9 cellular contexts compared by ENCODE assay signal in genomic region chr17:19100811-19101419, GRCh38. TPM values are rescaled to one million over a fixed set of nuclear protein-coding genes. Genes with fewer than 3 reads are reported as not detected.
DNase-seq lines count a peak whose midpoint lies in the region; ATAC-seq, FAIRE-seq and TF ChIP-seq lines count a peak whose summit lies in the region.
"Not testable (repeated sequence)": the region's sequence is repeated elsewhere in the genome, so short reads cannot be mapped to it uniquely, and the experiment has no call there.
"Had no signal": no experiment of that assay in that cellular context is flagged by ENCODE, and none has a peak within 500 bp of the region (broad histone marks: within the 10 kb centered on the region; RNA-seq: fewer than 3 reads in every experiment).

No MANE protein-coding gene starts in this region.

- DNase-seq in GM23338 (ENCODE audit: low spot score); Panc1 (ENCODE audit: low read depth, low spot score); GM12878 (ENCODE audit: low read depth, low spot score); memory B cell (ENCODE audit: low spot score in 2 of 2); upper lobe of right lung: not testable (repeated sequence)

- FAIRE-seq in GM12878 (lab: Jason Lieb, UNC), result not testable (repeated sequence)

- peak; percentile 81 for ATAC-seq in GM23338
- ATAC-seq in Panc1, result peak; percentile 53; the same call in 1 of the 2 replicates
- peak; percentile 64 for ATAC-seq in GM12878
- ATAC-seq in esophagus mucosa, result peak; percentile 29
- ATAC-seq in memory B cell (ENCODE audit: low read depth), result peak; percentile 37
- peak; percentile 45 for ATAC-seq in upper lobe of right lung

- POLR2A ChIA-PET in Panc1 (lab: Charles Lee); GM12878 (lab: Charles Lee): not testable (repeated sequence)

- H3K36me3 ChIP-seq in GM23338 (ENCODE audit: insufficient read depth); Panc1 (ENCODE audit: control insufficient read depth, insufficient read depth, low read length); GM12878 (ENCODE audit: control insufficient read depth in 2 of 2, insufficient read depth in 2 of 2, low read length in 1 of 2); upper lobe of right lung: not testable (repeated sequence)

- H3K4me1 ChIP-seq in GM23338 (ENCODE audit: insufficient read depth); Panc1 (ENCODE audit: control insufficient read depth, insufficient read depth, low read length); GM12878 (ENCODE audit: control insufficient read depth, insufficient read depth, low read length); upper lobe of right lung: not testable (repeated sequence)

- TSS peak; percentile 97 for BruUV-seq in Panc1 (replicated peaks; lab: Mats Ljungman, UMichigan)
- BruUV-seq in GM12878 (replicated peaks; lab: Mats Ljungman, UMichigan), result not testable (repeated sequence)

- in situ Hi-C loops in Panc1 (cut with HindIII; ENCODE audit: low pct_unique_long_range_greater_than_20kb, low sequenced_read_pairs); GM12878 (cut with MboI): not testable (repeated sequence)

- H3K4me3 ChIP-seq in GM23338; Panc1 (ENCODE audit: low read depth in 2 of 2, low read length in 2 of 2); GM12878; upper lobe of right lung: not testable (repeated sequence)

- WGBS in GM12878 (ENCODE audit: insufficient coverage, insufficient replicate concordance, low lambda C conversion rate, missing lambda C conversion rate), result no CpG with 5 or more reads among the region's 7 CpGs

- not testable (repeated sequence) for H3K9ac ChIP-seq in GM12878 (ENCODE audit: control insufficient read depth, insufficient read depth, low read length)

- H3K9me2 ChIP-seq in GM23338 (ENCODE audit: insufficient read depth), result not testable (repeated sequence)

- not testable (repeated sequence) for TF ChIP-seq RAD21 in GM12878 (IDR thresholded peaks at IDR 0.05; ENCODE audit: insufficient read depth, low read depth, low read length)

- H3K9me3 Mint-ChIP-seq in GM23338, memory B cell: not testable (repeated sequence)

- TF ChIP-seq EP300 in GM12878 (IDR thresholded peaks at IDR 0.05; ENCODE audit: borderline replicate concordance in 1 of 2, control insufficient read depth in 1 of 2, low read depth in 2 of 2, low read length in 2 of 2), result not testable (repeated sequence)

- not testable (repeated sequence) for H3K27me3 ChIP-seq in GM23338 (ENCODE audit: insufficient read depth); Panc1 (ENCODE audit: control insufficient read depth, insufficient read depth, low read length); GM12878 (replicated peaks in 1 of 2; ENCODE audit: control insufficient read depth in 2 of 2, insufficient read depth in 2 of 2, low read length in 1 of 2); upper lobe of right lung

- not testable (repeated sequence) for H3K27ac Mint-ChIP-seq in GM23338, memory B cell

- not testable (repeated sequence) for H3K79me2 ChIP-seq in GM23338 (replicated peaks; ENCODE audit: insufficient read depth); GM12878 (ENCODE audit: control insufficient read depth, insufficient read depth, low read length)

- RAD21 ChIA-PET in GM12878 (lab: Charles Lee; ENCODE audit: unreplicated experiment), result not testable (repeated sequence)

- not testable (repeated sequence) for H3K27ac ChIP-seq in GM23338 (ENCODE audit: low read depth); Panc1 (ENCODE audit: low read length); GM12878 (ENCODE audit: control insufficient read depth, insufficient read depth); upper lobe of right lung

- not testable (repeated sequence) for H3K27me3 Mint-ChIP-seq in GM23338 (ENCODE audit: insufficient read depth, low read depth, poor library complexity); memory B cell

- CTCF ChIA-PET in Panc1 (lab: Charles Lee); GM12878 (lab: Yijun Ruan, JAX): not testable (repeated sequence)

- intact Hi-C loops in Panc1 (cut with micrococcal nuclease; ENCODE audit: unreplicated experiment); GM12878 (cut with micrococcal nuclease; ENCODE audit: unreplicated experiment); upper lobe of right lung (cut with DNase I): not testable (repeated sequence)

- H3K4me2 ChIP-seq in GM23338; GM12878 (ENCODE audit: control insufficient read depth, insufficient read depth): not testable (repeated sequence)

- H2AFZ ChIP-seq in GM23338; GM12878 (ENCODE audit: control insufficient read depth, low read depth, low read length): not testable (repeated sequence)

- TF ChIP-seq CTCF in GM23338 (conservative IDR thresholded peaks at IDR 0.05; ENCODE audit: low read depth in 2 of 2); Panc1 (IDR thresholded peaks at IDR 0.05); GM12878 (IDR thresholded peaks at IDR 0.05 in 2 of 3, conservative IDR thresholded peaks at IDR 0.05 in 1 of 3; ENCODE audit: control insufficient read depth in 2 of 3, extremely low read depth in 1 of 3, insufficient read depth in 1 of 3, low read depth in 3 of 3, low read length in 3 of 3); upper lobe of right lung (IDR thresholded peaks at IDR 0.05): not testable (repeated sequence)

- H3K4me1 Mint-ChIP-seq in GM23338, memory B cell: not testable (repeated sequence)

- H3K4me3 Mint-ChIP-seq in GM23338, memory B cell: not testable (repeated sequence)

- not testable (repeated sequence) for TF ChIP-seq POLR2A in GM12878 (IDR thresholded peaks at IDR 0.05; ENCODE audit: low read depth, low read length)

- not testable (repeated sequence) for H3K36me3 Mint-ChIP-seq in GM23338 (ENCODE audit: low read depth); memory B cell

- not testable (repeated sequence) for H3F3A ChIP-seq in GM23338 (replicated peaks; ENCODE audit: low read depth)

- SMC1A ChIA-PET in GM12878 (lab: Charles Lee; ENCODE audit: uncharacterized antibody, unreplicated experiment), result not testable (repeated sequence)

- H4K20me1 ChIP-seq in GM23338 (replicated peaks; ENCODE audit: insufficient read depth); GM12878 (ENCODE audit: control insufficient read depth, insufficient read depth): not testable (repeated sequence)

- not testable (repeated sequence) for H3K9me3 ChIP-seq in Panc1 (ENCODE audit: control insufficient read depth, insufficient read depth, low read depth, low read length); GM12878 (replicated peaks; ENCODE audit: control insufficient read depth, insufficient read depth, low read length); upper lobe of right lung

RNA-seq across cellular contexts. Expression of gene GRAPL, which starts 26.5 kb away (rescaled TPM):
- total RNA-seq in GM23338 (2014; rRNA removed; shearing (Covaris generic)), result 0.28 TPM in 1 of 2 replicates, not detected in the other
- not detected in 2 replicates for polyA plus RNA-seq in GM23338 (2016; fragmentation: Nextera tagmentation; extraction: Ambion mirVana)
- total RNA-seq in Panc1 (2021; ENCODE audit: unreplicated experiment), result 0.31 TPM
- polyA plus RNA-seq in Panc1 (2012; ENCODE audit: insufficient read length), result not detected
- 194 and 200 TPM in 2 replicates for total RNA-seq in GM12878 (2013; cell fraction: nucleolus; rRNA removed)
- total RNA-seq in GM12878 (2014; rRNA removed), result 18.7 and 21.2 TPM in 2 replicates
- total RNA-seq in GM12878 (2014; rRNA removed; fragmentation: Illumina TruSeq; extraction: Trizol), result 35.1 and 37.3 TPM in 2 replicates
- 29.3 and 32.4 TPM in 2 replicates for total RNA-seq in GM12878 (2021)
- polyA plus RNA-seq in GM12878 (2011; ENCODE audit: low read depth), result 12.7 TPM
- 5.5 and 7.5 TPM in 2 replicates for polyA plus RNA-seq in GM12878 (2011; rRNA removed)
- 4.3 and 5.9 TPM in 2 replicates for polyA plus RNA-seq in GM12878 (2011; cell fraction: cytosol; rRNA removed)
- polyA plus RNA-seq in GM12878 (2011; cell fraction: nucleus; rRNA removed), result 18.7 and 26.5 TPM in 2 replicates
- polyA plus RNA-seq in GM12878 (2012), result 18.3 and 26.2 TPM in 2 replicates
- 5.6 and 24.6 TPM in 2 replicates for polyA plus RNA-seq in GM12878 (2014; fragmentation: Illumina TruSeq; extraction: Trizol)
- 1 to 10 TPM; 1.5 to 1.9 TPM for polyA plus RNA-seq in GM12878 (2014; fragmentation: Nextera tagmentation; extraction: Ambion mirVana)
- 52.0 and 63.2 TPM in 2 replicates for polyA plus RNA-seq in GM12878 (2014; rRNA removed)
- 1 to 10 TPM; 2.8 TPM for polyA plus RNA-seq in GM12878 (2016; fragmentation: Nextera tagmentation; extraction: Ambion mirVana)
- polyA minus RNA-seq in GM12878 (2011; rRNA and poly(A)+ RNA removed), result 8.1 and 14.8 TPM in 2 replicates
- polyA minus RNA-seq in GM12878 (2011; cell fraction: cytosol; rRNA and poly(A)+ RNA removed), result 2.4 and 2.9 TPM in 2 replicates
- 14.4 and 35.1 TPM in 2 replicates for polyA minus RNA-seq in GM12878 (2011; cell fraction: nucleus; rRNA and poly(A)+ RNA removed)
- total RNA-seq in esophagus mucosa, result 0.48 TPM
- 16.6 TPM for total RNA-seq in upper lobe of right lung
- total RNA-seq: Caco-2, Calu3 had no signal
- polyA plus RNA-seq: BJ had no signal

RNA-seq across cellular contexts. Expression of gene GRAP, which starts 54.2 kb away (rescaled TPM):
- 0.24 and 0.27 TPM in 2 replicates for total RNA-seq in GM23338 (2014; rRNA removed; shearing (Covaris generic))
- polyA plus RNA-seq in GM23338 (2016; fragmentation: Nextera tagmentation; extraction: Ambion mirVana), result 0.47 TPM in 1 of 2 replicates, not detected in the other
- 0.21 TPM for total RNA-seq in Panc1 (2021; ENCODE audit: unreplicated experiment)
- polyA plus RNA-seq in Panc1 (2012; ENCODE audit: insufficient read length), result not detected
- total RNA-seq in GM12878 (2013; cell fraction: nucleolus; rRNA removed), result 20.9 and 22.9 TPM in 2 replicates
- total RNA-seq in GM12878 (2014; rRNA removed), result 72.6 and 78.3 TPM in 2 replicates
- total RNA-seq in GM12878 (2014; rRNA removed; fragmentation: Illumina TruSeq; extraction: Trizol), result 36.3 and 37.5 TPM in 2 replicates
- 50.4 and 51.2 TPM in 2 replicates for total RNA-seq in GM12878 (2021)
- 9.0 TPM for polyA plus RNA-seq in GM12878 (2011; ENCODE audit: low read depth)
- 11.0 and 18.5 TPM in 2 replicates for polyA plus RNA-seq in GM12878 (2011; rRNA removed)
- 27.0 and 33.8 TPM in 2 replicates for polyA plus RNA-seq in GM12878 (2011; cell fraction: cytosol; rRNA removed)
- polyA plus RNA-seq in GM12878 (2011; cell fraction: nucleus; rRNA removed), result 34.3 and 41.5 TPM in 2 replicates
- 29.0 and 29.6 TPM in 2 replicates for polyA plus RNA-seq in GM12878 (2012)
- polyA plus RNA-seq in GM12878 (2014; fragmentation: Illumina TruSeq; extraction: Trizol), result 31.2 and 40.1 TPM in 2 replicates
- 1 to 10 TPM in 1 of 2 experiments, under 1 TPM in 1; 0.58 to 1.7 TPM for polyA plus RNA-seq in GM12878 (2014; fragmentation: Nextera tagmentation; extraction: Ambion mirVana)
- polyA plus RNA-seq in GM12878 (2014; rRNA removed), result 65.2 and 72.3 TPM in 2 replicates
- 10 to 100 TPM; 30.6 to 35.6 TPM for polyA plus RNA-seq in GM12878 (2016; fragmentation: Nextera tagmentation; extraction: Ambion mirVana)
- polyA minus RNA-seq in GM12878 (2011; rRNA and poly(A)+ RNA removed), result 9.7 and 24.5 TPM in 2 replicates
- 9.0 and 9.9 TPM in 2 replicates for polyA minus RNA-seq in GM12878 (2011; cell fraction: cytosol; rRNA and poly(A)+ RNA removed)
- polyA minus RNA-seq in GM12878 (2011; cell fraction: nucleus; rRNA and poly(A)+ RNA removed), result 12.0 and 14.2 TPM in 2 replicates
- total RNA-seq in esophagus mucosa, result 1.00 TPM
- 10.6 TPM for total RNA-seq in upper lobe of right lung
- total RNA-seq: Calu3 had no signal

Comparison
In these comparisons a context has a peak if more than half of its experiments do, and no peak if none do; other contexts are left out.
1. ATAC-seq: peak in every context shown above with its lines; median percentile 81 in GM23338; 64 in GM12878; 53 in Panc1; 45 in upper lobe of right lung; 37 in memory B cell; 29 in esophagus mucosa.
2. RNA of gene GRAPL, which starts 26.5 kb away (total RNA-seq): 18.7 to 200 TPM in GM12878 and 16.6 TPM in upper lobe of right lung (single experiment); 0.48 TPM in esophagus mucosa (single experiment), 0.31 TPM in Panc1 (single experiment) and 0.28 TPM in GM23338; every median in the first group is over 10 times any median in the second.